7 cellular contexts compared by ENCODE assay signal in the genomic region with DNA sequence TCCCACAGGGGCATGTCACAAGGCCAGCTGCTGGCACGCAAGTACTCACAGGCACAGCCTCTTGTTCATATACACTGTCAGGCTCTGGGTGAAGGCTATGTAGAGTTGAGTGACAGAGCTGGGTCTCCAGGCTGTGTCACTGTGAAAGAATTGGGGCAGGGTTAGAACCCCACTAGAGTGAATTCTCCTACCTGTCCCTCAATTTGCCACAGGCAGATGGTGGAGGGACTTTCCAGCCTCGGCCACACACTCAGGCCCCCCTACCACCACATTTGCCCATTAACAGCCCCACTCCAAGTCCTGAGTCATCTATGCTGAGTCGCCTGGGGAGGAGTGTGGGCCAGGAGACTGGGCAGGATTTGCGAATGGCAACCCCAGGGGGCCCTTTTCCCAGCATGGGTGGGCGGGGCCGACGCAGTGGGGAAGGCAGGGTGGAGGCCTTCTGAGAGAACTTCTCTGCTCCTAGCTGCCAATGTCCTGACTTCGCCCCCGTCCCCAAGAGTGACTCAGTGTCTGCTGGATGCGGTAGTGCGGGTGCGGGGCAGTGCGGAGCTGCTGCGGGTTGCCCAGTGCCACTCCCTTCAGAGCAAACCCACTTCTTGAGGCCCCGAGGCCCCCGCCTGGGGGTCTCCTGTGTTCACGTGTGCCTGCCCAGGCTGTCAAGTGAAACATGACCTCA. TPM values are rescaled to one million over a fixed set of nuclear protein-coding genes. Genes with fewer than 3 reads are reported as not detected.
A peak's percentile ranks its signal among the peaks of the same experiment; 100 is the strongest.
DNase-seq lines count a peak whose midpoint lies in the region; ATAC-seq and TF ChIP-seq lines count a peak whose summit lies in the region.

No MANE protein-coding gene starts in this region.

- no peaks in the 10 kb centered on the region for H3K27me3 ChIP-seq in thyroid gland

- no peaks in the 10 kb centered on the region for H3K36me3 Mint-ChIP-seq in immature natural killer cell

- no peak overlapping the region for H3K4me3 ChIP-seq in thyroid gland (replicated peaks in 1 of 3)

- H3K27ac Mint-ChIP-seq in immature natural killer cell = peak overlapping the region; percentile 70 to 100 (median 96)

- TF ChIP-seq CTCF in thyroid gland (IDR thresholded peaks at IDR 0.05) = no peak

- H3K9me3 ChIP-seq in thyroid gland = no peaks in the 10 kb centered on the region

- DNase-seq in EL (peak; percentile 94), HK-2 (ENCODE audit: unreplicated experiment) (peak; percentile 93), immature natural killer cell (no peak), thyroid gland (peak; percentile 27 to 87)

- peaks cover 21 to 44% of the 10 kb centered on the region in 2 donors for H3K4me1 ChIP-seq in thyroid gland

- H3K4me1 Mint-ChIP-seq in immature natural killer cell = peaks cover 46 to 51% of the 10 kb centered on the region in 2 donors

- ATAC-seq in GM18498 (IDR thresholded peaks at IDR 0.05; ENCODE audit: unreplicated experiment) = no peak
- ATAC-seq in HG02623 (IDR thresholded peaks at IDR 0.05; ENCODE audit: unreplicated experiment) = no peak

- no peaks in the 10 kb centered on the region for H3K9me3 Mint-ChIP-seq in immature natural killer cell

- H3K4me3 Mint-ChIP-seq in immature natural killer cell = peak overlapping the region in 2 of 5 donors; percentile 17 to 90

- peaks cover 17 to 30% (median 19%) of the 10 kb centered on the region in 3 donors for H3K27me3 Mint-ChIP-seq in immature natural killer cell (ENCODE audit: low read depth in 3 of 3)

- WGBS in thyroid gland, 2 donors = 41 to 70% methylated on average over 3 to 4 of the region's 17 CpGs

- peak overlapping the region; percentile 80 for H3K27ac ChIP-seq in angular gyrus (ENCODE audit: low read depth, low read length)
- H3K27ac ChIP-seq in thyroid gland = peak overlapping the region in 2 of 3 donors; percentile 43 to 55

- TF ChIP-seq POLR2A in thyroid gland (IDR thresholded peaks at IDR 0.05) = no peak

- intact Hi-C loops in thyroid gland (cut with DNase I) = no loop called here

- H3K36me3 ChIP-seq in thyroid gland = no peaks in the 10 kb centered on the region

RNA-seq across cellular contexts. Expression of gene PSD2, which starts 50.3 kb away (rescaled TPM):
- under 1 TPM in 1 of 3 donors, not detected in 2; 0.14 TPM for polyA plus RNA-seq in immature natural killer cell
- under 1 TPM in 3 of 4 donors, not detected in 1; 0.11 to 0.67 (median 0.13) TPM for total RNA-seq in thyroid gland

Comparison
In these comparisons a context has a peak if more than half of its experiments do, and no peak if none do; other contexts are left out.
1. DNase-seq: peak in EL (single experiment), HK-2 (single experiment) and thyroid gland (2 of 2); none in immature natural killer cell (0 of 3).